Comparison of ENCODE assay signal across 1 cellular context in the genomic region with DNA sequence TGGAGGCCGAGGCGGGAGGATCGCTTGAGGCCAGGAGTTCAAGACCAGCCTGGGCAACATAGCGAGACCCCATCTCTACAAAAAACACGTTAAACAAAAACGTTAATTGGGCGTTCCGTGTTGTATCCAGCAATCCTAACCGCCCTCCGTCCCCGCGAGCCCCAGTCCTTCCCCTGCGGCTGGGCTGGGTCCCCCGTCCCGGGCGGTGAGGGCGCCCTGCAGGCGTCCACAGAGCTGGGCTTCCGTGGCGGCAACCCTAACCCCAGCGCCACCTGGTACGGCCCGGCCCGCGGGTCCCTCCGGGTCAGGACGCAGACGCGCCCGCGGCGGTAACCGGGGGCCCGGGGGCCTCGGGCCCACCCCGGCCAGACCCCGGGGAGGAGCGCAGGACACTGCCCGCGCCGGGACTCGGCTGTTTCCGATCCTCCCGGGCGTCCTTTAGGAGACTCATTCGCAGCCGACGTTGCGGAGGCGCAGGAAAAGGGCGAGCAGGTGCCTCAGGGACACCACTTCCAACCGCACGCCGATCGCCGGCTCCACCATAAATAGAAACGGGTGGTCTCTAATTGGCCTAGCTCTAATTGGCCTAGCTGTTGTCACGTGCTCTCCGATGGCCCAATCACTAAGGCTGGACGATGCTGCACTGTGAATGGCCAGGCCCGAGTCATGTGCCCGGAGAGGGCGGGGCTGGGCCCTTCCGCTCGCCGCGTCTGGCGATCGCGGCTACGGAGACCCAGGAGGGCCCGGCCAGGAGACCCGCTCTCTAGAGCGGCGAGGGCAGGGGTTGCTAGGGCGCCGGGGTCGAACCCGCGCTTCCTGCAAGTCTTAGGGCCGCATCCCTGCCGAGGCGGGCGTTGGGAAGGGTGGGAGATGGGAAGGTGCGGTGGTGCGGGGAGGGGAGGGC.
TF ChIP-seq lines count a peak whose summit lies in the region.

No MANE protein-coding gene starts in this region.

TF ChIP-seq in HepG2, 621 proteins besides CTCF, POLR2A, EP300 and RAD21 (continued from another document and continues in another):
- TF ChIP-seq, protein P1, sequence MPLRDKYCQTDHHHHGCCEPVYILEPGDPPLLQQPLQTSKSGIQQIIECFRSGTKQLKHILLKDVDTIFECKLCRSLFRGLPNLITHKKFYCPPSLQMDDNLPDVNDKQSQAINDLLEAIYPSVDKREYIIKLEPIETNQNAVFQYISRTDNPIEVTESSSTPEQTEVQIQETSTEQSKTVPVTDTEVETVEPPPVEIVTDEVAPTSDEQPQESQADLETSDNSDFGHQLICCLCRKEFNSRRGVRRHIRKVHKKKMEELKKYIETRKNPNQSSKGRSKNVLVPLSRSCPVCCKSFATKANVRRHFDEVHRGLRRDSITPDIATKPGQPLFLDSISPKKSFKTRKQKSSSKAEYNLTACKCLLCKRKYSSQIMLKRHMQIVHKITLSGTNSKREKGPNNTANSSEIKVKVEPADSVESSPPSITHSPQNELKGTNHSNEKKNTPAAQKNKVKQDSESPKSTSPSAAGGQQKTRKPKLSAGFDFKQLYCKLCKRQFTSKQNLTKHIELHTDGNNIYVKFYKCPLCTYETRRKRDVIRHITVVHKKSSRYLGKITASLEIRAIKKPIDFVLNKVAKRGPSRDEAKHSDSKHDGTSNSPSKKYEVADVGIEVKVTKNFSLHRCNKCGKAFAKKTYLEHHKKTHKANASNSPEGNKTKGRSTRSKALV (CRISPR knock-in tag; IDR thresholded peaks at IDR 0.05), result 0 out of 2 replicates have a peak, but pooled peaks have one; percentile 51
- TF ChIP-seq ZNF616 (CRISPR knock-in tag; IDR thresholded peaks at IDR 0.05; ENCODE audit: low read depth) (peak; percentile 72; the same call in 1 of the 2 replicates), ZBTB3 (CRISPR knock-in tag; IDR thresholded peaks at IDR 0.05; ENCODE audit: borderline replicate concordance, low read depth) (no peak; the same call in 1 of the 2 replicates), ZNF674 (CRISPR knock-in tag; IDR thresholded peaks at IDR 0.05; ENCODE audit: low read depth) (no peak), SRSF1 (optimal IDR thresholded peaks at IDR 0.05; ENCODE audit: low read depth, low read length) (peak; percentile 96), ZNF224 (CRISPR knock-in tag; IDR thresholded peaks at IDR 0.05) (peak; percentile 92; the same call in 1 of the 2 replicates), ZNF572 (CRISPR knock-in tag; IDR thresholded peaks at IDR 0.05) (no peak), ZSCAN12 (CRISPR knock-in tag; IDR thresholded peaks at IDR 0.05) (no peak; the same call in 1 of the 2 replicates), ZNF850 (CRISPR knock-in tag; conservative IDR thresholded peaks at IDR 0.05) (no peak), AGO2 (optimal IDR thresholded peaks at IDR 0.05; ENCODE audit: low read depth, low read length) (peak; percentile 95), ARNTL (CRISPR knock-in tag; IDR thresholded peaks at IDR 0.05) (peak; percentile 47; the same call in 1 of the 2 replicates), ZSCAN25 (CRISPR knock-in tag; IDR thresholded peaks at IDR 0.05) (peak; percentile 94), SIX4 (CRISPR knock-in tag; IDR thresholded peaks at IDR 0.05) (peak; percentile 30; the same call in 1 of the 2 replicates), ZFY (CRISPR knock-in tag; IDR thresholded peaks at IDR 0.05) (peak; percentile 92), MAFK (conservative IDR thresholded peaks at IDR 0.05 in 1 of 2, IDR thresholded peaks at IDR 0.05 in 1 of 2; ENCODE audit: low read length in 2 of 2) (no peak), MAFF (IDR thresholded peaks at IDR 0.05; ENCODE audit: low read depth, low read length) (no peak), ZSCAN21 (CRISPR knock-in tag; IDR thresholded peaks at IDR 0.05; ENCODE audit: borderline replicate concordance) (peak; percentile 74; the same call in 1 of the 2 replicates), ZNF891 (CRISPR knock-in tag; IDR thresholded peaks at IDR 0.05) (no peak; the same call in 1 of the 2 replicates), ZNF530 (CRISPR knock-in tag; IDR thresholded peaks at IDR 0.05; ENCODE audit: low read depth) (no peak), ZNF75D (CRISPR knock-in tag; IDR thresholded peaks at IDR 0.05; ENCODE audit: borderline replicate concordance) (no peak), CEBPG (CRISPR knock-in tag; IDR thresholded peaks at IDR 0.05) (peak; percentile 54; the same call in 1 of the 2 replicates)
- TF ChIP-seq, protein P2, sequence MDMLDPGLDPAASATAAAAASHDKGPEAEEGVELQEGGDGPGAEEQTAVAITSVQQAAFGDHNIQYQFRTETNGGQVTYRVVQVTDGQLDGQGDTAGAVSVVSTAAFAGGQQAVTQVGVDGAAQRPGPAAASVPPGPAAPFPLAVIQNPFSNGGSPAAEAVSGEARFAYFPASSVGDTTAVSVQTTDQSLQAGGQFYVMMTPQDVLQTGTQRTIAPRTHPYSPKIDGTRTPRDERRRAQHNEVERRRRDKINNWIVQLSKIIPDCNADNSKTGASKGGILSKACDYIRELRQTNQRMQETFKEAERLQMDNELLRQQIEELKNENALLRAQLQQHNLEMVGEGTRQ (IDR thresholded peaks at IDR 0.05; ENCODE audit: low read depth, low read length), result peak; percentile 99
- TF ChIP-seq, protein P2 (CRISPR knock-in tag; IDR thresholded peaks at IDR 0.05; ENCODE audit: borderline replicate concordance), result peak; percentile 99
- TF ChIP-seq, protein P3, sequence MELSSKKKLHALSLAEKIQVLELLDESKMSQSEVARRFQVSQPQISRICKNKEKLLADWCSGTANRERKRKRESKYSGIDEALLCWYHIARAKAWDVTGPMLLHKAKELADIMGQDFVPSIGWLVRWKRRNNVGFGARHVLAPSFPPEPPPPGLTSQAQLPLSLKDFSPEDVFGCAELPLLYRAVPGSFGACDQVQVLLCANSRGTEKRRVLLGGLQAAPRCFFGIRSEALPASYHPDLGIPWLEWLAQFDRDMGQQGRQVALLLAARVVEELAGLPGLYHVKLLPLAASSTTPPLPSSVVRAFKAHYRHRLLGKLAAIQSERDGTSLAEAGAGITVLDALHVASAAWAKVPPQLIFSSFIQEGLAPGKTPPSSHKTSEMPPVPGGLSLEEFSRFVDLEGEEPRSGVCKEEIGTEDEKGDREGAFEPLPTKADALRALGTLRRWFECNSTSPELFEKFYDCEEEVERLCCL (CRISPR knock-in tag; IDR thresholded peaks at IDR 0.05; ENCODE audit: borderline replicate concordance), result peak; percentile 84; the same call in 1 of the 2 replicates
- TF ChIP-seq, protein P4, sequence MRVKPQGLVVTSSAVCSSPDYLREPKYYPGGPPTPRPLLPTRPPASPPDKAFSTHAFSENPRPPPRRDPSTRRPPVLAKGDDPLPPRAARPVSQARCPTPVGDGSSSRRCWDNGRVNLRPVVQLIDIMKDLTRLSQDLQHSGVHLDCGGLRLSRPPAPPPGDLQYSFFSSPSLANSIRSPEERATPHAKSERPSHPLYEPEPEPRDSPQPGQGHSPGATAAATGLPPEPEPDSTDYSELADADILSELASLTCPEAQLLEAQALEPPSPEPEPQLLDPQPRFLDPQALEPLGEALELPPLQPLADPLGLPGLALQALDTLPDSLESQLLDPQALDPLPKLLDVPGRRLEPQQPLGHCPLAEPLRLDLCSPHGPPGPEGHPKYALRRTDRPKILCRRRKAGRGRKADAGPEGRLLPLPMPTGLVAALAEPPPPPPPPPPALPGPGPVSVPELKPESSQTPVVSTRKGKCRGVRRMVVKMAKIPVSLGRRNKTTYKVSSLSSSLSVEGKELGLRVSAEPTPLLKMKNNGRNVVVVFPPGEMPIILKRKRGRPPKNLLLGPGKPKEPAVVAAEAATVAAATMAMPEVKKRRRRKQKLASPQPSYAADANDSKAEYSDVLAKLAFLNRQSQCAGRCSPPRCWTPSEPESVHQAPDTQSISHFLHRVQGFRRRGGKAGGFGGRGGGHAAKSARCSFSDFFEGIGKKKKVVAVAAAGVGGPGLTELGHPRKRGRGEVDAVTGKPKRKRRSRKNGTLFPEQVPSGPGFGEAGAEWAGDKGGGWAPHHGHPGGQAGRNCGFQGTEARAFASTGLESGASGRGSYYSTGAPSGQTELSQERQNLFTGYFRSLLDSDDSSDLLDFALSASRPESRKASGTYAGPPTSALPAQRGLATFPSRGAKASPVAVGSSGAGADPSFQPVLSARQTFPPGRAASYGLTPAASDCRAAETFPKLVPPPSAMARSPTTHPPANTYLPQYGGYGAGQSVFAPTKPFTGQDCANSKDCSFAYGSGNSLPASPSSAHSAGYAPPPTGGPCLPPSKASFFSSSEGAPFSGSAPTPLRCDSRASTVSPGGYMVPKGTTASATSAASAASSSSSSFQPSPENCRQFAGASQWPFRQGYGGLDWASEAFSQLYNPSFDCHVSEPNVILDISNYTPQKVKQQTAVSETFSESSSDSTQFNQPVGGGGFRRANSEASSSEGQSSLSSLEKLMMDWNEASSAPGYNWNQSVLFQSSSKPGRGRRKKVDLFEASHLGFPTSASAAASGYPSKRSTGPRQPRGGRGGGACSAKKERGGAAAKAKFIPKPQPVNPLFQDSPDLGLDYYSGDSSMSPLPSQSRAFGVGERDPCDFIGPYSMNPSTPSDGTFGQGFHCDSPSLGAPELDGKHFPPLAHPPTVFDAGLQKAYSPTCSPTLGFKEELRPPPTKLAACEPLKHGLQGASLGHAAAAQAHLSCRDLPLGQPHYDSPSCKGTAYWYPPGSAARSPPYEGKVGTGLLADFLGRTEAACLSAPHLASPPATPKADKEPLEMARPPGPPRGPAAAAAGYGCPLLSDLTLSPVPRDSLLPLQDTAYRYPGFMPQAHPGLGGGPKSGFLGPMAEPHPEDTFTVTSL (CRISPR knock-in tag; IDR thresholded peaks at IDR 0.05; ENCODE audit: borderline replicate concordance), result no peak
- TF ChIP-seq, protein P5, sequence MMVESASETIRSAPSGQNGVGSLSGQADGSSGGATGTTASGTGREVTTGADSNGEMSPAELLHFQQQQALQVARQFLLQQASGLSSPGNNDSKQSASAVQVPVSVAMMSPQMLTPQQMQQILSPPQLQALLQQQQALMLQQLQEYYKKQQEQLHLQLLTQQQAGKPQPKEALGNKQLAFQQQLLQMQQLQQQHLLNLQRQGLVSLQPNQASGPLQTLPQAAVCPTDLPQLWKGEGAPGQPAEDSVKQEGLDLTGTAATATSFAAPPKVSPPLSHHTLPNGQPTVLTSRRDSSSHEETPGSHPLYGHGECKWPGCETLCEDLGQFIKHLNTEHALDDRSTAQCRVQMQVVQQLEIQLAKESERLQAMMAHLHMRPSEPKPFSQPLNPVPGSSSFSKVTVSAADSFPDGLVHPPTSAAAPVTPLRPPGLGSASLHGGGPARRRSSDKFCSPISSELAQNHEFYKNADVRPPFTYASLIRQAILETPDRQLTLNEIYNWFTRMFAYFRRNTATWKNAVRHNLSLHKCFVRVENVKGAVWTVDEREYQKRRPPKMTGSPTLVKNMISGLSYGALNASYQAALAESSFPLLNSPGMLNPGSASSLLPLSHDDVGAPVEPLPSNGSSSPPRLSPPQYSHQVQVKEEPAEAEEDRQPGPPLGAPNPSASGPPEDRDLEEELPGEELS (CRISPR knock-in tag; IDR thresholded peaks at IDR 0.05), result no peak
- TF ChIP-seq, protein P6, sequence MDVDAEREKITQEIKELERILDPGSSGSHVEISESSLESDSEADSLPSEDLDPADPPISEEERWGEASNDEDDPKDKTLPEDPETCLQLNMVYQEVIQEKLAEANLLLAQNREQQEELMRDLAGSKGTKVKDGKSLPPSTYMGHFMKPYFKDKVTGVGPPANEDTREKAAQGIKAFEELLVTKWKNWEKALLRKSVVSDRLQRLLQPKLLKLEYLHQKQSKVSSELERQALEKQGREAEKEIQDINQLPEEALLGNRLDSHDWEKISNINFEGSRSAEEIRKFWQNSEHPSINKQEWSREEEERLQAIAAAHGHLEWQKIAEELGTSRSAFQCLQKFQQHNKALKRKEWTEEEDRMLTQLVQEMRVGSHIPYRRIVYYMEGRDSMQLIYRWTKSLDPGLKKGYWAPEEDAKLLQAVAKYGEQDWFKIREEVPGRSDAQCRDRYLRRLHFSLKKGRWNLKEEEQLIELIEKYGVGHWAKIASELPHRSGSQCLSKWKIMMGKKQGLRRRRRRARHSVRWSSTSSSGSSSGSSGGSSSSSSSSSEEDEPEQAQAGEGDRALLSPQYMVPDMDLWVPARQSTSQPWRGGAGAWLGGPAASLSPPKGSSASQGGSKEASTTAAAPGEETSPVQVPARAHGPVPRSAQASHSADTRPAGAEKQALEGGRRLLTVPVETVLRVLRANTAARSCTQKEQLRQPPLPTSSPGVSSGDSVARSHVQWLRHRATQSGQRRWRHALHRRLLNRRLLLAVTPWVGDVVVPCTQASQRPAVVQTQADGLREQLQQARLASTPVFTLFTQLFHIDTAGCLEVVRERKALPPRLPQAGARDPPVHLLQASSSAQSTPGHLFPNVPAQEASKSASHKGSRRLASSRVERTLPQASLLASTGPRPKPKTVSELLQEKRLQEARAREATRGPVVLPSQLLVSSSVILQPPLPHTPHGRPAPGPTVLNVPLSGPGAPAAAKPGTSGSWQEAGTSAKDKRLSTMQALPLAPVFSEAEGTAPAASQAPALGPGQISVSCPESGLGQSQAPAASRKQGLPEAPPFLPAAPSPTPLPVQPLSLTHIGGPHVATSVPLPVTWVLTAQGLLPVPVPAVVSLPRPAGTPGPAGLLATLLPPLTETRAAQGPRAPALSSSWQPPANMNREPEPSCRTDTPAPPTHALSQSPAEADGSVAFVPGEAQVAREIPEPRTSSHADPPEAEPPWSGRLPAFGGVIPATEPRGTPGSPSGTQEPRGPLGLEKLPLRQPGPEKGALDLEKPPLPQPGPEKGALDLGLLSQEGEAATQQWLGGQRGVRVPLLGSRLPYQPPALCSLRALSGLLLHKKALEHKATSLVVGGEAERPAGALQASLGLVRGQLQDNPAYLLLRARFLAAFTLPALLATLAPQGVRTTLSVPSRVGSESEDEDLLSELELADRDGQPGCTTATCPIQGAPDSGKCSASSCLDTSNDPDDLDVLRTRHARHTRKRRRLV (CRISPR knock-in tag; IDR thresholded peaks at IDR 0.05), result no peak
- TF ChIP-seq, protein P7, sequence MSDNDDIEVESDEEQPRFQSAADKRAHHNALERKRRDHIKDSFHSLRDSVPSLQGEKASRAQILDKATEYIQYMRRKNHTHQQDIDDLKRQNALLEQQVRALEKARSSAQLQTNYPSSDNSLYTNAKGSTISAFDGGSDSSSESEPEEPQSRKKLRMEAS (IDR thresholded peaks at IDR 0.05), result peak; percentile 95
- TF ChIP-seq, protein P8, sequence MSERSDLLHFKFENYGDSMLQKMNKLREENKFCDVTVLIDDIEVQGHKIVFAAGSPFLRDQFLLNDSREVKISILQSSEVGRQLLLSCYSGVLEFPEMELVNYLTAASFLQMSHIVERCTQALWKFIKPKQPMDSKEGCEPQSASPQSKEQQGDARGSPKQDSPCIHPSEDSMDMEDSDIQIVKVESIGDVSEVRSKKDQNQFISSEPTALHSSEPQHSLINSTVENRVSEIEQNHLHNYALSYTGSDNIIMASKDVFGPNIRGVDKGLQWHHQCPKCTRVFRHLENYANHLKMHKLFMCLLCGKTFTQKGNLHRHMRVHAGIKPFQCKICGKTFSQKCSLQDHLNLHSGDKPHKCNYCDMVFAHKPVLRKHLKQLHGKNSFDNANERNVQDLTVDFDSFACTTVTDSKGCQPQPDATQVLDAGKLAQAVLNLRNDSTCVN (CRISPR knock-in tag; IDR thresholded peaks at IDR 0.05; ENCODE audit: borderline replicate concordance), result peak; percentile 70; the same call in 1 of the 2 replicates
